9 cellular contexts compared by ENCODE assay signal in the genomic region with DNA sequence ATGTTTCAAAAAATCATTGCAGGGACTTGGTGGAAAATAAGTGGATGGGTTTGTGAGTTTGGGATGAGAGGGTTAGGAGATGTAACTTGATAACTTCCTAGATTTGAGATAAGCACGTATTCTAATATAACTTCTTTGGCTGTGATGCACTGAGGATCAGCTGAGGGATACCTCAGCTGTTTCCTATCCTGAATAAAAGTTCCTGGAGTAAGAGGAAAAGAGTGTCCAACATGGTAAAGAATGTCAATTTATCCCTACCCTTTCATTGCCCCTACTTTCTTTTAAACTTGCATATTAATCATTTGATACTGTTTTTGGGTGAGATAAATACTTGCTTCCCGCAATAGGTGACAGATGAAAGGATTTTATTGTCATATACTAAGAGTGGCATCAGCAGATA. TPM values are rescaled to one million over a fixed set of nuclear protein-coding genes. Genes with fewer than 3 reads are reported as not detected.
DNase-seq lines count a peak whose midpoint lies in the region; ATAC-seq, FAIRE-seq and TF ChIP-seq lines count a peak whose summit lies in the region.
"Had no signal": no experiment of that assay in that cellular context is flagged by ENCODE, and none has a peak within 500 bp of the region (broad histone marks: within the 10 kb centered on the region; RNA-seq: fewer than 3 reads in every experiment).

No MANE protein-coding gene starts in this region.

- ATAC-seq in T-cell (replicated peaks in 1 of 4) (no peak), gastrocnemius medialis (no peak)

- H3K4me1 ChIP-seq in gastrocnemius medialis, result peaks cover 19 to 24% of the 10 kb centered on the region in 2 donors

- H3K36me3 Mint-ChIP-seq in T-cell, result no peaks in the 10 kb centered on the region

- no peaks in the 10 kb centered on the region for H3K9me3 ChIP-seq in gastrocnemius medialis

- H3K27me3 Mint-ChIP-seq in T-cell, result peaks cover 2 to 8% of the 10 kb centered on the region in 2 donors

- CTCF ChIA-PET in T-cell (lab: Charles Lee), result interaction anchor here in 1 of 2 donors (0.7 kb wide), 2 partner anchors 12 to 48 kb away, joined by 3 to 4 read pairs; no protein-coding TSS in a partner anchor

- POLR2A ChIA-PET in T-cell (lab: Charles Lee), result interaction anchor here (0.5 to 1.0 kb wide), 3 partner anchors 8 to 47 kb away, joined by 3 to 4 read pairs (median 4); no protein-coding TSS in a partner anchor

- in situ Hi-C loops in gastrocnemius medialis (cut with MboI; ENCODE audit: low sequenced_read_pairs in 4 of 4) (loop anchor here in 2 of 4 donors (25.0 kb wide), 1 partner anchor 744 kb away; a partner anchor contains a TSS), G401 (cut with HindIII; ENCODE audit: low sequenced_read_pairs) (no loop called here)

- TF ChIP-seq CTCF in fibroblast of the aortic adventitia (IDR thresholded peaks at IDR 0.05; ENCODE audit: insufficient read depth, low read length) (no peak), gastrocnemius medialis (IDR thresholded peaks at IDR 0.05 in 4 of 5, conservative IDR thresholded peaks at IDR 0.05 in 1 of 5) (no peak)

- TF ChIP-seq POLR2A in GM12891 (IDR thresholded peaks at IDR 0.05; ENCODE audit: low read depth, low read length) (no peak), gastrocnemius medialis (IDR thresholded peaks at IDR 0.05) (no peak)

- peak overlapping the region; percentile 94 to 95 (median 95) for H3K4me3 Mint-ChIP-seq in T-cell

- DNase-seq in GM12891 (ENCODE audit: insufficient read length, low spot score) (no peak), T-cell (no peak), fibroblast of the aortic adventitia (ENCODE audit: low read depth) (no peak), gastrocnemius medialis (no peak), G401 (ENCODE audit: low spot score) (no peak), hepatic stellate cell (ENCODE audit: low spot score) (no peak), DMS79 (lab: John Stamatoyannopoulos, UW) (no peak)
- DNase-seq in stimulated activated CD4-positive, alpha-beta T cell treated with anti-CD3 and anti-CD28 coated beads, Interleukin-2, amount 100 ng/mL, for 24 hours, result no peak
- DNase-seq: hippocampal formation had no signal

- intact Hi-C loops in gastrocnemius medialis (cut with DNase I; ENCODE audit: low total_unique reads), result loop anchor here (10.0 kb wide), 1 partner anchor 1047 kb away; a partner anchor contains a TSS

- H3K27ac Mint-ChIP-seq in T-cell, result peak overlapping the region; percentile 100

- H3K9me3 Mint-ChIP-seq in T-cell, result no peaks in the 10 kb centered on the region

- peak overlapping the region; percentile 94 to 100 (median 98) for H3K27ac ChIP-seq in gastrocnemius medialis

- FAIRE-seq in GM12891 (lab: Jason Lieb, UNC), result peak; percentile 58

- H3K27me3 ChIP-seq in gastrocnemius medialis, result no peaks in the 10 kb centered on the region

- peaks cover 35 to 48% (median 42%) of the 10 kb centered on the region in 3 donors for H3K4me1 Mint-ChIP-seq in T-cell

- H3K36me3 ChIP-seq in gastrocnemius medialis, result no peaks in the 10 kb centered on the region

- H3K4me3 ChIP-seq in fibroblast of the aortic adventitia (ENCODE audit: low read depth, low read length) (peak overlapping the region; percentile 84), gastrocnemius medialis (peak overlapping the region; percentile 69 to 99 (median 88))

TF ChIP-seq in GM12891, 5 proteins besides CTCF, POLR2A, EP300 and RAD21:
- no peak for TF ChIP-seq SPI1 (IDR thresholded peaks at IDR 0.05; ENCODE audit: low read depth, low read length)
- no peak for TF ChIP-seq TAF1 (IDR thresholded peaks at IDR 0.05; ENCODE audit: low read depth, low read length)

RNA-seq across cellular contexts. Expression of a gene that starts 1.5 kb away (rescaled TPM):
- 5.6 TPM for polyA plus RNA-seq in GM12891 (2012; ENCODE audit: low read depth, missing spikeins)
- total RNA-seq in T-cell (10 to 100 TPM; 43.7 to 87.1 (median 47.9) TPM), fibroblast of the aortic adventitia (ENCODE audit: low replicate concordance) (44.2 and 53.3 TPM in 2 replicates), gastrocnemius medialis (10 to 100 TPM in 1 of 4 donors, 1 to 10 TPM in 3; 5.8 to 11.3 (median 6.4) TPM)
- 12.7 and 22.1 TPM in 2 replicates for total RNA-seq in G401 (2014; rRNA removed; shearing (Covaris generic))
